ENCODE assay signal across 25 cellular contexts in genomic region chr16:88677721-88678120, GRCh38. TPM values are rescaled to one million over a fixed set of nuclear protein-coding genes. Genes with fewer than 3 reads are reported as not detected.
"Had no signal": no experiment of that assay in that cellular context is flagged by ENCODE, and none has a peak within 500 bp of the region (broad histone marks: within the 10 kb centered on the region; RNA-seq: fewer than 3 reads in every experiment).

No MANE protein-coding gene starts in this region.

- H3K9me3 ChIP-seq: breast epithelium, Peyer's patch had no signal

- H3K36me3 ChIP-seq: breast epithelium, Peyer's patch had no signal

- H3K27me3 ChIP-seq: Peyer's patch had no signal

- H3K4me1 ChIP-seq: breast epithelium had no signal

- ATAC-seq: activated CD8-positive, alpha-beta memory T cell treated with anti-CD3 and anti-CD28 coated beads, Interleukin-2, amount 10 ng/mL, durations not matched to agents 7 days and 5 days; T-cell had no signal

- DNase-seq: activated B cell treated with CpG ODN at 0.5 μM for 24 hours; activated CD4-positive, alpha-beta T cell treated with anti-CD3 and anti-CD28 coated beads for 1 hour; activated CD4-positive, alpha-beta T cell treated with anti-CD3 and anti-CD28 coated beads, Interleukin-2, amount 10 ng/mL, durations not matched to agents 24 days and 14 days; activated CD4-positive, alpha-beta T cell treated with anti-CD3 and anti-CD28 coated beads, Interleukin-2, amount 50 U/mL, for 48 hours; activated CD8-positive, alpha-beta memory T cell treated with anti-CD3 and anti-CD28 coated beads, Interleukin-2, amount 10 ng/mL, durations not matched to agents 7 days and 5 days; activated effector memory CD4-positive, alpha-beta T cell treated with Interleukin-2 at 50 U/mL for 16 hours; activated naive CD4-positive, alpha-beta T cell; activated T-cell treated with anti-CD3 and anti-CD28 coated beads, Interleukin-2, amount 50 U/mL, for 24 hours; caudate nucleus; NCI-H1048; NCI-H146; NCI-H187 treated with DMSO at 0.1 percent for 48 hours; NCI-H2081 treated with DMSO at 0.1 percent for 48 hours; NCI-H446; NCI-H524; Peyer's patch; SHP77 treated with DMSO at 0.1 percent for 48 hours; T-cell; T-helper 2 cell; T1000 had no signal

- H3K36me3 Mint-ChIP-seq: activated naive CD4-positive, alpha-beta T cell treated with anti-CD3 and anti-CD28 coated beads, Interleukin-2, amount 50 U/mL, for 24 hours; T-cell had no signal

- H3K27ac ChIP-seq: breast epithelium, Peyer's patch had no signal

- H3K27ac Mint-ChIP-seq: activated B cell treated with CpG ODN at 0.5 μM for 24 hours; activated CD4-positive, alpha-beta T cell treated with anti-CD3 and anti-CD28 coated beads, Interleukin-2, amount 10 ng/mL, durations not matched to agents 24 days and 14 days; activated CD8-positive, alpha-beta memory T cell treated with anti-CD3 and anti-CD28 coated beads, Interleukin-2, amount 10 ng/mL, durations not matched to agents 7 days and 5 days; activated naive CD4-positive, alpha-beta T cell treated with anti-CD3 and anti-CD28 coated beads, Interleukin-2, amount 50 U/mL, for 24 hours; activated T-cell treated with anti-CD3 and anti-CD28 coated beads, Interleukin-2, amount 50 U/mL, for 24 hours; activated T-helper 1 cell treated with anti-CD3 and anti-CD28 coated beads, Interleukin-12 subunit alpha, Interleukin-12 subunit beta, Interleukin-2, Interleukin-4 antibody, amounts not matched to agents 30 ng/mL and 10 ng/mL and 1 ng/mL, durations not matched to agents 14 hours and 24 hours and 36 hours; T-cell had no signal

- H3K27me3 Mint-ChIP-seq: activated B cell treated with CpG ODN at 0.5 μM for 24 hours; activated CD4-positive, alpha-beta T cell treated with anti-CD3 and anti-CD28 coated beads, Interleukin-2, amount 10 ng/mL, durations not matched to agents 24 days and 14 days; activated CD8-positive, alpha-beta memory T cell treated with anti-CD3 and anti-CD28 coated beads, Interleukin-2, amount 10 ng/mL, durations not matched to agents 7 days and 5 days; activated naive CD4-positive, alpha-beta T cell treated with anti-CD3 and anti-CD28 coated beads, Interleukin-2, amount 50 U/mL, for 24 hours; activated T-cell treated with anti-CD3 and anti-CD28 coated beads, Interleukin-2, amount 50 U/mL, for 24 hours; T-cell had no signal

- H3K9me3 Mint-ChIP-seq: activated B cell treated with CpG ODN at 0.5 μM for 24 hours; activated CD4-positive, alpha-beta T cell treated with anti-CD3 and anti-CD28 coated beads, Interleukin-2, amount 10 ng/mL, durations not matched to agents 24 days and 14 days; activated naive CD4-positive, alpha-beta T cell treated with anti-CD3 and anti-CD28 coated beads, Interleukin-2, amount 50 U/mL, for 24 hours; activated T-cell treated with anti-CD3 and anti-CD28 coated beads, Interleukin-2, amount 50 U/mL, for 24 hours; activated T-helper 1 cell treated with anti-CD3 and anti-CD28 coated beads, Interleukin-12 subunit alpha, Interleukin-12 subunit beta, Interleukin-2, Interleukin-4 antibody, amounts not matched to agents 30 ng/mL and 10 ng/mL and 1 ng/mL, durations not matched to agents 14 hours and 24 hours and 36 hours; T-cell had no signal

- H3K4me3 Mint-ChIP-seq: activated B cell treated with CpG ODN at 0.5 μM for 24 hours; activated CD4-positive, alpha-beta T cell treated with anti-CD3 and anti-CD28 coated beads, Interleukin-2, amount 10 ng/mL, durations not matched to agents 24 days and 14 days; activated CD8-positive, alpha-beta memory T cell treated with anti-CD3 and anti-CD28 coated beads, Interleukin-2, amount 10 ng/mL, durations not matched to agents 7 days and 5 days; activated naive CD4-positive, alpha-beta T cell treated with anti-CD3 and anti-CD28 coated beads, Interleukin-2, amount 50 U/mL, for 24 hours; activated T-cell treated with anti-CD3 and anti-CD28 coated beads, Interleukin-2, amount 50 U/mL, for 24 hours; activated T-helper 1 cell treated with anti-CD3 and anti-CD28 coated beads, Interleukin-12 subunit alpha, Interleukin-12 subunit beta, Interleukin-2, Interleukin-4 antibody, amounts not matched to agents 30 ng/mL and 10 ng/mL and 1 ng/mL, durations not matched to agents 14 hours and 24 hours and 36 hours; T-cell had no signal

- H3K4me3 ChIP-seq: breast epithelium, Peyer's patch had no signal

RNA-seq across cellular contexts. Expression of gene SNAI3, which starts 8.6 kb away (rescaled TPM):
- total RNA-seq: M059J, SK-MEL-5 had no signal

RNA-seq across cellular contexts. Expression of gene CYBA, which starts 26.9 kb away (rescaled TPM):
- total RNA-seq: M059J had no signal
